21 cellular contexts compared by ENCODE assay signal in the genomic region with DNA sequence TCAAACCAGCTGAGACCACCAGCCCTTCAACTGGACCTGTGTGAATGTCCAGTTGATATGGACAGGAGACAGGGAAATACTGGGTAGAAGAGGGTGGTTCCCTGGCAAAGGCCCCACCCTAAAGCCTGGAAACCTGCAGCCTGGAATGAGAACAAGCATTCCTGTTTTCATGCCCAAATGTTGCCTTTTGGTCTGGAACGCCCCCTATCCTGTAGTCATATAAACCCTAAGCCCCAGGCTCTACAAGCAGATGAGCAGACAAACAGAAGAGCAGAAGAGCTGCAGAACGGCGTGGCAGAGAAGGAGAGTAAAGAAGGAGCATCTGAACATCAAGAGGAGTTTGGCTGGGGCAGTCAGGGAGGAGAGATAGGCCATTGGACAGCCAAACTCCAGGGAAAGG. TPM values are rescaled to one million over a fixed set of nuclear protein-coding genes. Genes with fewer than 3 reads are reported as not detected.
DNase-seq lines count a peak whose midpoint lies in the region; ATAC-seq and TF ChIP-seq lines count a peak whose summit lies in the region.
"Had no signal": no experiment of that assay in that cellular context is flagged by ENCODE, and none has a peak within 500 bp of the region (broad histone marks: within the 10 kb centered on the region; RNA-seq: fewer than 3 reads in every experiment).

No MANE protein-coding gene starts in this region.

- H3K36me3 ChIP-seq in H7 (replicated peaks; ENCODE audit: control insufficient read depth, insufficient read depth, low read length), result no peaks in the 10 kb centered on the region
- H3K36me3 ChIP-seq: MG63, Peyer's patch, upper lobe of left lung had no signal

- H3K27me3 ChIP-seq in H7 (ENCODE audit: control insufficient read depth, insufficient read depth, low read length), result no peaks in the 10 kb centered on the region
- H3K27me3 ChIP-seq: MG63, Peyer's patch, upper lobe of left lung had no signal

- H3K4me3 ChIP-seq in H7 (ENCODE audit: insufficient read depth, low read depth, low read length), result no peak overlapping the region
- H3K4me3 ChIP-seq: GM12878, MG63, mucosa of descending colon, Peyer's patch, upper lobe of left lung had no signal

- H3K4me3 Mint-ChIP-seq in T-helper 2 cell treated with Interferon-gamma antibody and Interleukin-4, amounts not matched to agents 5 μg/mL and 100 μg/mL, for 36 hours, result no peak overlapping the region
- peak overlapping the region; percentile 58 for H3K4me3 Mint-ChIP-seq in activated B cell treated with CpG ODN at 0.5 μM for 24 hours
- no peak overlapping the region for H3K4me3 Mint-ChIP-seq in nephron progenitor cell
- H3K4me3 Mint-ChIP-seq: H9; stimulated activated naive CD8-positive, alpha-beta T cell treated with anti-CD3 and anti-CD28 coated beads, Interleukin-15, Interleukin-2, amounts not matched to agents 100 ng/mL and 50 ng/mL, for 24 hours had no signal

- no peaks in the 10 kb centered on the region for H3K27me3 Mint-ChIP-seq in T-helper 2 cell treated with Interferon-gamma antibody and Interleukin-4, amounts not matched to agents 5 μg/mL and 100 μg/mL, for 36 hours (ENCODE audit: low read depth)
- H3K27me3 Mint-ChIP-seq in activated B cell treated with CpG ODN at 0.5 μM for 24 hours, result no peaks in the 10 kb centered on the region
- H3K27me3 Mint-ChIP-seq in nephron progenitor cell (ENCODE audit: low read depth, poor library complexity), result no peaks in the 10 kb centered on the region
- H3K27me3 Mint-ChIP-seq: stimulated activated naive CD8-positive, alpha-beta T cell treated with anti-CD3 and anti-CD28 coated beads, Interleukin-15, Interleukin-2, amounts not matched to agents 100 ng/mL and 50 ng/mL, for 24 hours had no signal

- POLR2A ChIA-PET in activated B cell treated with CpG ODN at 0.5 μM for 24 hours (lab: Charles Lee), result interaction anchor here (0.9 to 12.3 kb wide), 8 partner anchors 9 to 80 kb away, joined by 4 to 402 read pairs (median 10); a partner anchor contains a TSS

- CTCF ChIA-PET in activated B cell treated with CpG ODN at 0.5 μM for 24 hours (lab: Charles Lee), result interaction anchor here (1.2 to 14.1 kb wide), 4 partner anchors 14 to 80 kb away, joined by 4 to 152 read pairs (median 16); no protein-coding TSS in a partner anchor

- TF ChIP-seq CTCF in activated B cell treated with CpG ODN at 0.5 μM for 24 hours (IDR thresholded peaks at IDR 0.05), result no peak
- no peak for TF ChIP-seq CTCF in nephron progenitor cell (IDR thresholded peaks at IDR 0.05)

- H3K4me1 Mint-ChIP-seq in T-helper 2 cell treated with Interferon-gamma antibody and Interleukin-4, amounts not matched to agents 5 μg/mL and 100 μg/mL, for 36 hours (ENCODE audit: low read depth), result peaks cover 70% of the 10 kb centered on the region
- H3K4me1 Mint-ChIP-seq in activated B cell treated with CpG ODN at 0.5 μM for 24 hours (peaks cover 98% of the 10 kb centered on the region), nephron progenitor cell (peaks cover 88% of the 10 kb centered on the region)

- H3K27ac Mint-ChIP-seq in T-helper 2 cell treated with Interferon-gamma antibody and Interleukin-4, amounts not matched to agents 5 μg/mL and 100 μg/mL, for 36 hours, result peak overlapping the region; percentile 97
- peak overlapping the region; percentile 98 for H3K27ac Mint-ChIP-seq in activated B cell treated with CpG ODN at 0.5 μM for 24 hours
- peak overlapping the region; percentile 21 for H3K27ac Mint-ChIP-seq in nephron progenitor cell
- H3K27ac Mint-ChIP-seq: H9; stimulated activated naive CD8-positive, alpha-beta T cell treated with anti-CD3 and anti-CD28 coated beads, Interleukin-15, Interleukin-2, amounts not matched to agents 100 ng/mL and 50 ng/mL, for 24 hours had no signal

- no peak for DNase-seq in T-helper 2 cell treated with Interferon-gamma antibody and Interleukin-4, amounts not matched to agents 5 μg/mL and 100 μg/mL, for 36 hours (ENCODE audit: low spot score)
- DNase-seq in T-helper 2 cell (no peak), H7 (peak; percentile 5), activated B cell treated with CpG ODN at 0.5 μM for 24 hours (no peak), nephron progenitor cell (no peak), SW 1271 (lab: John Stamatoyannopoulos, UW) (no peak), SIG-M5 (lab: John Stamatoyannopoulos, UW) (no peak)
- DNase-seq: activated CD4-positive, CD25-positive, alpha-beta regulatory T cell treated with anti-CD3 and anti-CD28 coated beads, Interleukin-2, amount 50 U/mL, for 72 hours; aorta; central memory CD4-positive, alpha-beta T cell; H9; left colon; MG63; mucosa of descending colon; Peyer's patch; stimulated activated CD4-positive, alpha-beta T cell treated with anti-CD3 and anti-CD28 coated beads, Interleukin-1b, Interleukin-23, amount 100 ng/mL, for 48 hours; upper lobe of left lung had no signal

- ATAC-seq in activated B cell treated with CpG ODN at 0.5 μM for 24 hours (ENCODE audit: low read depth) (no peak), HG03469 (IDR thresholded peaks at IDR 0.05; ENCODE audit: unreplicated experiment) (no peak)
- ATAC-seq: esophagus mucosa, left colon had no signal

- H3K9me3 Mint-ChIP-seq in T-helper 2 cell treated with Interferon-gamma antibody and Interleukin-4, amounts not matched to agents 5 μg/mL and 100 μg/mL, for 36 hours, result no peaks in the 10 kb centered on the region
- no peaks in the 10 kb centered on the region for H3K9me3 Mint-ChIP-seq in activated B cell treated with CpG ODN at 0.5 μM for 24 hours
- peaks cover 3% of the 10 kb centered on the region for H3K9me3 Mint-ChIP-seq in nephron progenitor cell
- H3K9me3 Mint-ChIP-seq: H9; stimulated activated naive CD8-positive, alpha-beta T cell treated with anti-CD3 and anti-CD28 coated beads, Interleukin-15, Interleukin-2, amounts not matched to agents 100 ng/mL and 50 ng/mL, for 24 hours had no signal

- intact Hi-C loops in activated B cell treated with CpG ODN at 0.5 μM for 24 hours (cut with micrococcal nuclease), result loop anchor here (5.0 to 10.0 kb wide), 2 partner anchors 1131 to 1561 kb away; no protein-coding TSS in a partner anchor

- peaks cover 4% of the 10 kb centered on the region for H3K36me3 Mint-ChIP-seq in T-helper 2 cell treated with Interferon-gamma antibody and Interleukin-4, amounts not matched to agents 5 μg/mL and 100 μg/mL, for 36 hours (ENCODE audit: low read depth)
- H3K36me3 Mint-ChIP-seq in activated B cell treated with CpG ODN at 0.5 μM for 24 hours (ENCODE audit: low read depth), result no peaks in the 10 kb centered on the region
- peaks cover 2% of the 10 kb centered on the region for H3K36me3 Mint-ChIP-seq in nephron progenitor cell (ENCODE audit: low read depth)

RNA-seq across cellular contexts. Expression of a gene that starts 38.4 kb away (rescaled TPM):
- 25.2 and 30.7 TPM in 2 replicates for total RNA-seq in H7 (2014; rRNA removed; shearing (Covaris generic))
- total RNA-seq in activated B cell treated with CpG ODN at 0.5 μM for 24 hours, result 109 and 116 TPM in 2 replicates

Comparison
In these comparisons a context has a peak if more than half of its experiments do, and no peak if none do; other contexts are left out.
1. H3K27ac Mint-ChIP-seq: peak in every context shown above with its lines; median percentile 98 in activated B cell treated with CpG ODN at 0.5 μM for 24 hours; 97 in T-helper 2 cell treated with Interferon-gamma antibody and Interleukin-4, amounts not matched to agents 5 μg/mL and 100 μg/mL, for 36 hours; 21 in nephron progenitor cell.